ENCODE assay signal across 1 cellular context in genomic region chr1:116373451-116374339, GRCh38.
TF ChIP-seq lines count a peak whose summit lies in the region.

No MANE protein-coding gene starts in this region.

TF ChIP-seq in K562, 482 proteins besides CTCF, POLR2A, EP300 and RAD21 (continued from another document and continues in another):
- TF ChIP-seq, protein P1, sequence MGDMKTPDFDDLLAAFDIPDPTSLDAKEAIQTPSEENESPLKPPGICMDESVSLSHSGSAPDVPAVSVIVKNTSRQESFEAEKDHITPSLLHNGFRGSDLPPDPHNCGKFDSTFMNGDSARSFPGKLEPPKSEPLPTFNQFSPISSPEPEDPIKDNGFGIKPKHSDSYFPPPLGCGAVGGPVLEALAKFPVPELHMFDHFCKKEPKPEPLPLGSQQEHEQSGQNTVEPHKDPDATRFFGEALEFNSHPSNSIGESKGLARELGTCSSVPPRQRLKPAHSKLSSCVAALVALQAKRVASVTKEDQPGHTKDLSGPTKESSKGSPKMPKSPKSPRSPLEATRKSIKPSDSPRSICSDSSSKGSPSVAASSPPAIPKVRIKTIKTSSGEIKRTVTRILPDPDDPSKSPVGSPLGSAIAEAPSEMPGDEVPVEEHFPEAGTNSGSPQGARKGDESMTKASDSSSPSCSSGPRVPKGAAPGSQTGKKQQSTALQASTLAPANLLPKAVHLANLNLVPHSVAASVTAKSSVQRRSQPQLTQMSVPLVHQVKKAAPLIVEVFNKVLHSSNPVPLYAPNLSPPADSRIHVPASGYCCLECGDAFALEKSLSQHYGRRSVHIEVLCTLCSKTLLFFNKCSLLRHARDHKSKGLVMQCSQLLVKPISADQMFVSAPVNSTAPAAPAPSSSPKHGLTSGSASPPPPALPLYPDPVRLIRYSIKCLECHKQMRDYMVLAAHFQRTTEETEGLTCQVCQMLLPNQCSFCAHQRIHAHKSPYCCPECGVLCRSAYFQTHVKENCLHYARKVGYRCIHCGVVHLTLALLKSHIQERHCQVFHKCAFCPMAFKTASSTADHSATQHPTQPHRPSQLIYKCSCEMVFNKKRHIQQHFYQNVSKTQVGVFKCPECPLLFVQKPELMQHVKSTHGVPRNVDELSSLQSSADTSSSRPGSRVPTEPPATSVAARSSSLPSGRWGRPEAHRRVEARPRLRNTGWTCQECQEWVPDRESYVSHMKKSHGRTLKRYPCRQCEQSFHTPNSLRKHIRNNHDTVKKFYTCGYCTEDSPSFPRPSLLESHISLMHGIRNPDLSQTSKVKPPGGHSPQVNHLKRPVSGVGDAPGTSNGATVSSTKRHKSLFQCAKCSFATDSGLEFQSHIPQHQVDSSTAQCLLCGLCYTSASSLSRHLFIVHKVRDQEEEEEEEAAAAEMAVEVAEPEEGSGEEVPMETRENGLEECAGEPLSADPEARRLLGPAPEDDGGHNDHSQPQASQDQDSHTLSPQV (IDR thresholded peaks at IDR 0.05) = peak; percentile 33; the same call in 1 of the 2 replicates
- TF ChIP-seq ZNF165 (CRISPR knock-in tag; IDR thresholded peaks at IDR 0.05; ENCODE audit: borderline replicate concordance) (no peak), IFI16 (CRISPR knock-in tag; IDR thresholded peaks at IDR 0.05) (no peak), ELF2 (CRISPR knock-in tag; IDR thresholded peaks at IDR 0.05) (0 out of 2 replicates have a peak, but pooled peaks have one; percentile 26), NFE2 (IDR thresholded peaks at IDR 0.05; ENCODE audit: low read depth) (no peak), ZNF274 (IDR thresholded peaks at IDR 0.05; ENCODE audit: borderline replicate concordance, low read depth, low read length) (no peak), L3MBTL2 (IDR thresholded peaks at IDR 0.05) (peak; percentile 91), THAP12 (CRISPR knock-in tag; IDR thresholded peaks at IDR 0.05) (no peak), MAFG (tag; conservative IDR thresholded peaks at IDR 0.05) (no peak), HMG20A (CRISPR knock-in tag; conservative IDR thresholded peaks at IDR 0.05) (no peak), NBN (IDR thresholded peaks at IDR 0.05; ENCODE audit: low read depth) (no peak), NFYB (IDR thresholded peaks at IDR 0.05; ENCODE audit: extremely low read depth, insufficient read length) (no peak), SMARCA4 (IDR thresholded peaks at IDR 0.05) (no peak), COPS2 (conservative IDR thresholded peaks at IDR 0.05) (no peak), IRF2 (CRISPR knock-in tag; IDR thresholded peaks at IDR 0.05) (no peak), ZC3H4 (CRISPR knock-in tag; IDR thresholded peaks at IDR 0.05; ENCODE audit: borderline replicate concordance) (no peak), DPF2 (IDR thresholded peaks at IDR 0.05) (no peak), SIN3A (IDR thresholded peaks at IDR 0.05; ENCODE audit: borderline replicate concordance in 2 of 2, control insufficient read depth in 1 of 2, low read depth in 2 of 2, low read length in 2 of 2) (peak; percentile 5 to 20; a peak in 1 of 4 replicates), ZHX1 (conservative IDR thresholded peaks at IDR 0.05; ENCODE audit: low read length) (no peak), MAFF (IDR thresholded peaks at IDR 0.05; ENCODE audit: low read length) (no peak), ETV6 (IDR thresholded peaks at IDR 0.05; ENCODE audit: borderline replicate concordance in 1 of 2, low read depth in 2 of 2, low read length in 1 of 2) (no peak), ETV6 (CRISPR knock-in tag; IDR thresholded peaks at IDR 0.05; ENCODE audit: borderline replicate concordance) (no peak), CREM (IDR thresholded peaks at IDR 0.05; ENCODE audit: low read depth) (peak; percentile 23; the same call in 1 of the 2 replicates), NCOA2 (IDR thresholded peaks at IDR 0.05; ENCODE audit: partially characterized antibody in 2 of 2) (no peak), JUND (IDR thresholded peaks at IDR 0.05; ENCODE audit: borderline replicate concordance, low read depth, low read length) (no peak), JUND (tag; IDR thresholded peaks at IDR 0.05; ENCODE audit: borderline replicate concordance, low read depth, low read length) (no peak), U2AF2 (optimal IDR thresholded peaks at IDR 0.05; ENCODE audit: low read depth, low read length) (no peak), SMAD2 (IDR thresholded peaks at IDR 0.05; ENCODE audit: low read depth, low read length) (no peak), GABPB2 (CRISPR knock-in tag; conservative IDR thresholded peaks at IDR 0.05) (no peak), ZNF146 (CRISPR knock-in tag; IDR thresholded peaks at IDR 0.05; ENCODE audit: unreplicated experiment) (no peak), FOXA1 (IDR thresholded peaks at IDR 0.05; ENCODE audit: borderline replicate concordance) (no peak), RBM34 (IDR thresholded peaks at IDR 0.05; ENCODE audit: borderline replicate concordance, insufficient read depth, low read length) (no peak), ZFPM2 (CRISPR knock-in tag; IDR thresholded peaks at IDR 0.05) (no peak), RHOXF2B (CRISPR knock-in tag; conservative IDR thresholded peaks at IDR 0.05) (no peak), ETV1 (tag; conservative IDR thresholded peaks at IDR 0.05; ENCODE audit: low read depth) (0 out of 2 replicates have a peak, but pooled peaks have one; percentile 34), SETDB1 (IDR thresholded peaks at IDR 0.05; ENCODE audit: low read length) (no peak), GABPA (tag; conservative IDR thresholded peaks at IDR 0.05; ENCODE audit: low read depth) (peak; percentile 70), BCL6 (CRISPR knock-in tag; IDR thresholded peaks at IDR 0.05) (no peak), POLR3A (IDR thresholded peaks at IDR 0.05; ENCODE audit: borderline replicate concordance, extremely low read depth, insufficient read depth, insufficient read length) (no peak)
- TF ChIP-seq, protein P2, sequence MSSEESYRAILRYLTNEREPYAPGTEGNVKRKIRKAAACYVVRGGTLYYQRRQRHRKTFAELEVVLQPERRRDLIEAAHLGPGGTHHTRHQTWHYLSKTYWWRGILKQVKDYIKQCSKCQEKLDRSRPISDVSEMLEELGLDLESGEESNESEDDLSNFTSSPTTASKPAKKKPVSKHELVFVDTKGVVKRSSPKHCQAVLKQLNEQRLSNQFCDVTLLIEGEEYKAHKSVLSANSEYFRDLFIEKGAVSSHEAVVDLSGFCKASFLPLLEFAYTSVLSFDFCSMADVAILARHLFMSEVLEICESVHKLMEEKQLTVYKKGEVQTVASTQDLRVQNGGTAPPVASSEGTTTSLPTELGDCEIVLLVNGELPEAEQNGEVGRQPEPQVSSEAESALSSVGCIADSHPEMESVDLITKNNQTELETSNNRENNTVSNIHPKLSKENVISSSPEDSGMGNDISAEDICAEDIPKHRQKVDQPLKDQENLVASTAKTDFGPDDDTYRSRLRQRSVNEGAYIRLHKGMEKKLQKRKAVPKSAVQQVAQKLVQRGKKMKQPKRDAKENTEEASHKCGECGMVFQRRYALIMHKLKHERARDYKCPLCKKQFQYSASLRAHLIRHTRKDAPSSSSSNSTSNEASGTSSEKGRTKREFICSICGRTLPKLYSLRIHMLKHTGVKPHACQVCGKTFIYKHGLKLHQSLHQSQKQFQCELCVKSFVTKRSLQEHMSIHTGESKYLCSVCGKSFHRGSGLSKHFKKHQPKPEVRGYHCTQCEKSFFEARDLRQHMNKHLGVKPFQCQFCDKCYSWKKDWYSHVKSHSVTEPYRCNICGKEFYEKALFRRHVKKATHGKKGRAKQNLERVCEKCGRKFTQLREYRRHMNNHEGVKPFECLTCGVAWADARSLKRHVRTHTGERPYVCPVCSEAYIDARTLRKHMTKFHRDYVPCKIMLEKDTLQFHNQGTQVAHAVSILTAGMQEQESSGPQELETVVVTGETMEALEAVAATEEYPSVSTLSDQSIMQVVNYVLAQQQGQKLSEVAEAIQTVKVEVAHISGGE (CRISPR knock-in tag; IDR thresholded peaks at IDR 0.05) = peak in 2 of 3 experiments; percentile 34 to 82; a peak in 2 of 6 replicates
- TF ChIP-seq, protein P3, sequence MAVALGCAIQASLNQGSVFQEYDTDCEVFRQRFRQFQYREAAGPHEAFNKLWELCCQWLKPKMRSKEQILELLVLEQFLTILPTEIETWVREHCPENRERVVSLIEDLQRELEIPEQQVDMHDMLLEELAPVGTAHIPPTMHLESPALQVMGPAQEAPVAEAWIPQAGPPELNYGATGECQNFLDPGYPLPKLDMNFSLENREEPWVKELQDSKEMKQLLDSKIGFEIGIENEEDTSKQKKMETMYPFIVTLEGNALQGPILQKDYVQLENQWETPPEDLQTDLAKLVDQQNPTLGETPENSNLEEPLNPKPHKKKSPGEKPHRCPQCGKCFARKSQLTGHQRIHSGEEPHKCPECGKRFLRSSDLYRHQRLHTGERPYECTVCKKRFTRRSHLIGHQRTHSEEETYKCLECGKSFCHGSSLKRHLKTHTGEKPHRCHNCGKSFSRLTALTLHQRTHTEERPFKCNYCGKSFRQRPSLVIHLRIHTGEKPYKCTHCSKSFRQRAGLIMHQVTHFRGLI (CRISPR knock-in tag; IDR thresholded peaks at IDR 0.05) = no peak
- TF ChIP-seq, protein P4, sequence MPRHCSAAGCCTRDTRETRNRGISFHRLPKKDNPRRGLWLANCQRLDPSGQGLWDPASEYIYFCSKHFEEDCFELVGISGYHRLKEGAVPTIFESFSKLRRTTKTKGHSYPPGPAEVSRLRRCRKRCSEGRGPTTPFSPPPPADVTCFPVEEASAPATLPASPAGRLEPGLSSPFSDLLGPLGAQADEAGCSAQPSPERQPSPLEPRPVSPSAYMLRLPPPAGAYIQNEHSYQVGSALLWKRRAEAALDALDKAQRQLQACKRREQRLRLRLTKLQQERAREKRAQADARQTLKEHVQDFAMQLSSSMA (CRISPR knock-in tag; IDR thresholded peaks at IDR 0.05) = no peak
- TF ChIP-seq, protein P5, sequence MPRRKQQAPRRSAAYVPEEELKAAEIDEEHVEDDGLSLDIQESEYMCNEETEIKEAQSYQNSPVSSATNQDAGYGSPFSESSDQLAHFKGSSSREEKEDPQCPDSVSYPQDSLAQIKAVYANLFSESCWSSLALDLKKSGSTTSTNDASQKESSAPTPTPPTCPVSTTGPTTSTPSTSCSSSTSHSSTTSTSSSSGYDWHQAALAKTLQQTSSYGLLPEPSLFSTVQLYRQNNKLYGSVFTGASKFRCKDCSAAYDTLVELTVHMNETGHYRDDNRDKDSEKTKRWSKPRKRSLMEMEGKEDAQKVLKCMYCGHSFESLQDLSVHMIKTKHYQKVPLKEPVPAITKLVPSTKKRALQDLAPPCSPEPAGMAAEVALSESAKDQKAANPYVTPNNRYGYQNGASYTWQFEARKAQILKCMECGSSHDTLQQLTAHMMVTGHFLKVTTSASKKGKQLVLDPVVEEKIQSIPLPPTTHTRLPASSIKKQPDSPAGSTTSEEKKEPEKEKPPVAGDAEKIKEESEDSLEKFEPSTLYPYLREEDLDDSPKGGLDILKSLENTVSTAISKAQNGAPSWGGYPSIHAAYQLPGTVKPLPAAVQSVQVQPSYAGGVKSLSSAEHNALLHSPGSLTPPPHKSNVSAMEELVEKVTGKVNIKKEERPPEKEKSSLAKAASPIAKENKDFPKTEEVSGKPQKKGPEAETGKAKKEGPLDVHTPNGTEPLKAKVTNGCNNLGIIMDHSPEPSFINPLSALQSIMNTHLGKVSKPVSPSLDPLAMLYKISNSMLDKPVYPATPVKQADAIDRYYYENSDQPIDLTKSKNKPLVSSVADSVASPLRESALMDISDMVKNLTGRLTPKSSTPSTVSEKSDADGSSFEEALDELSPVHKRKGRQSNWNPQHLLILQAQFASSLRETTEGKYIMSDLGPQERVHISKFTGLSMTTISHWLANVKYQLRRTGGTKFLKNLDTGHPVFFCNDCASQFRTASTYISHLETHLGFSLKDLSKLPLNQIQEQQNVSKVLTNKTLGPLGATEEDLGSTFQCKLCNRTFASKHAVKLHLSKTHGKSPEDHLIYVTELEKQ (CRISPR knock-in tag; IDR thresholded peaks at IDR 0.05) = no peak
- TF ChIP-seq, protein P6, sequence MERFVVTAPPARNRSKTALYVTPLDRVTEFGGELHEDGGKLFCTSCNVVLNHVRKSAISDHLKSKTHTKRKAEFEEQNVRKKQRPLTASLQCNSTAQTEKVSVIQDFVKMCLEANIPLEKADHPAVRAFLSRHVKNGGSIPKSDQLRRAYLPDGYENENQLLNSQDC (CRISPR knock-in tag; IDR thresholded peaks at IDR 0.05) = no peak
- TF ChIP-seq, protein P7, sequence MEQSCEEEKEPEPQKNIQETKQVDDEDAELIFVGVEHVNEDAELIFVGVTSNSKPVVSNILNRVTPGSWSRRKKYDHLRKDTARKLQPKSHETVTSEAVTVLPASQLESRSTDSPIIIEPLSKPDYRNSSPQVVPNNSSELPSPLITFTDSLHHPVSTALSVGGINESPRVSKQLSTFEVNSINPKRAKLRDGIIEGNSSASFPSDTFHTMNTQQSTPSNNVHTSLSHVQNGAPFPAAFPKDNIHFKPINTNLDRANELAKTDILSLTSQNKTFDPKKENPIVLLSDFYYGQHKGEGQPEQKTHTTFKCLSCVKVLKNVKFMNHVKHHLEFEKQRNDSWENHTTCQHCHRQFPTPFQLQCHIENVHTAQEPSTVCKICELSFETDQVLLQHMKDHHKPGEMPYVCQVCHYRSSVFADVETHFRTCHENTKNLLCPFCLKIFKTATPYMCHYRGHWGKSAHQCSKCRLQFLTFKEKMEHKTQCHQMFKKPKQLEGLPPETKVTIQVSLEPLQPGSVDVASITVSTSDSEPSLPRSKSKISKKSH (CRISPR knock-in tag; IDR thresholded peaks at IDR 0.05) = no peak
